Comparison of ENCODE assay signal across 1 cellular context in the genomic region with DNA sequence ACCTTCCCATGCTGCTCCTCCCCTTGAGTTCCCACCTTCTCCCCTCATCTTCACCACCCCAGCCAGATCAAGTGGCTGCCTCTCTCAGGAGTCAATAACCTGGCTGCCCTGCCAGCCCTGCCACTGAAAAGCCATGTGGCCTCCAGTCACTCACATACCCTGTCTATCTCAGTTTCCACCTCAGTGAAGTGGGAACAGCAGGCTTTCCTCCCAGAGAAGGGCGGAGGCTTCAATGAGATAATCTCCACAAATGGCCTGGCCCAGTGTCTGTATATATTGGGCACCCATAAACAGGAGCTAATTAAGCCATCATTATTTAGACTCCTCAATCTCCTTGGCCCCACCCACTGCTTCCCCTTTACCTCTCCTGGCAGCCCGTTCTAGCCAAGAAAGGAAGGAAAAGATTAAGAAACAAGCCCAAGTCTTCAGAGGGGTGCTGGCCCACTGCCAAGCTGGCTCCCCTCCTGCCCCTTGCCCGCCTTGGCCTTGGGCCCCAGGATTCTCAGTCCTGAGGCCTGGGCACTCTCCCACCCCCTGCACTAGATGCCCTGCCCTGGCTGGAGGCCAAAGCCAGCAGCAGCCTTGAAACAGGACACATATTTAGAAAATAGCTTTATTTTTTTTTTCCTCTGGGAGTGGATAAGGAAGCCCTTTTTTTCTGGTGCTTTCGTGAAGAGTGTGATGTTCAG.
TF ChIP-seq lines count a peak whose summit lies in the region.

No MANE protein-coding gene starts in this region.

TF ChIP-seq in H1, 55 proteins besides CTCF, POLR2A, EP300 and RAD21:
- TF ChIP-seq RXRA (IDR thresholded peaks at IDR 0.05; ENCODE audit: insufficient read depth, low read depth, low read length) (no peak), MAFK (IDR thresholded peaks at IDR 0.05; ENCODE audit: low read depth, low read length) (no peak), CBX8 (IDR thresholded peaks at IDR 0.05; ENCODE audit: borderline replicate concordance, low read depth, low read length) (no peak)
- TF ChIP-seq, protein P1, sequence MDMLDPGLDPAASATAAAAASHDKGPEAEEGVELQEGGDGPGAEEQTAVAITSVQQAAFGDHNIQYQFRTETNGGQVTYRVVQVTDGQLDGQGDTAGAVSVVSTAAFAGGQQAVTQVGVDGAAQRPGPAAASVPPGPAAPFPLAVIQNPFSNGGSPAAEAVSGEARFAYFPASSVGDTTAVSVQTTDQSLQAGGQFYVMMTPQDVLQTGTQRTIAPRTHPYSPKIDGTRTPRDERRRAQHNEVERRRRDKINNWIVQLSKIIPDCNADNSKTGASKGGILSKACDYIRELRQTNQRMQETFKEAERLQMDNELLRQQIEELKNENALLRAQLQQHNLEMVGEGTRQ (IDR thresholded peaks at IDR 0.05; ENCODE audit: low read length): no peak
TF ChIP-seq in H1: peak in this region for 0.
